ENCODE assay signal across 1 cellular context in the genomic region with DNA sequence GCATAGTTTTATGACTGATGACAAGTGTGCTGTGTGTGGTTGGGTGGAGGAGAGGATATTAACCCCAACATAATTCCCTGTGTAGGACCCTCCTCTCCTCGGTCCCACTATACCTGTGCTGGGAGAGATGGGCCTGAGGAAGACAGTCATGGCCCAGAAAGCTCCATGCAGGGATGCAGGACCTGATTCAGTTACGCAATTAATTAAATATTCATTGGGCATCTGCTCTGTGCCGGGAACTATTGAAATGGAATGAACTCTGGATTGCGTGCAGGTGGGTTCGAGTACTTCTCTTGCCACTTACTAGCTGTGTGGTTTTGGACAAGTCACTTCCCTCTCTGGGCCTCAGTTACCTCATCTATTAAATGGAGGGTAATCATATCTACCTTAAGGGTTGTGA.
TF ChIP-seq lines count a peak whose summit lies in the region.

No MANE protein-coding gene starts in this region.

TF ChIP-seq in SK-N-SH treated with all-trans-retinoic acid at 6 μM for 48 hours, 23 proteins besides CTCF, POLR2A, EP300 and RAD21:
- TF ChIP-seq, protein P1, sequence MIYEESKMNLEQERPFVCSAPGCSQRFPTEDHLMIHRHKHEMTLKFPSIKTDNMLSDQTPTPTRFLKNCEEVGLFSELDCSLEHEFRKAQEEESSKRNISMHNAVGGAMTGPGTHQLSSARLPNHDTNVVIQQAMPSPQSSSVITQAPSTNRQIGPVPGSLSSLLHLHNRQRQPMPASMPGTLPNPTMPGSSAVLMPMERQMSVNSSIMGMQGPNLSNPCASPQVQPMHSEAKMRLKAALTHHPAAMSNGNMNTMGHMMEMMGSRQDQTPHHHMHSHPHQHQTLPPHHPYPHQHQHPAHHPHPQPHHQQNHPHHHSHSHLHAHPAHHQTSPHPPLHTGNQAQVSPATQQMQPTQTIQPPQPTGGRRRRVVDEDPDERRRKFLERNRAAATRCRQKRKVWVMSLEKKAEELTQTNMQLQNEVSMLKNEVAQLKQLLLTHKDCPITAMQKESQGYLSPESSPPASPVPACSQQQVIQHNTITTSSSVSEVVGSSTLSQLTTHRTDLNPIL (CRISPR knock-in tag; IDR thresholded peaks at IDR 0.05; ENCODE audit: low read depth), result no peak
- TF ChIP-seq ZNF565 (CRISPR knock-in tag; conservative IDR thresholded peaks at IDR 0.05; ENCODE audit: low read depth), result no peak
- TF ChIP-seq, protein P2, sequence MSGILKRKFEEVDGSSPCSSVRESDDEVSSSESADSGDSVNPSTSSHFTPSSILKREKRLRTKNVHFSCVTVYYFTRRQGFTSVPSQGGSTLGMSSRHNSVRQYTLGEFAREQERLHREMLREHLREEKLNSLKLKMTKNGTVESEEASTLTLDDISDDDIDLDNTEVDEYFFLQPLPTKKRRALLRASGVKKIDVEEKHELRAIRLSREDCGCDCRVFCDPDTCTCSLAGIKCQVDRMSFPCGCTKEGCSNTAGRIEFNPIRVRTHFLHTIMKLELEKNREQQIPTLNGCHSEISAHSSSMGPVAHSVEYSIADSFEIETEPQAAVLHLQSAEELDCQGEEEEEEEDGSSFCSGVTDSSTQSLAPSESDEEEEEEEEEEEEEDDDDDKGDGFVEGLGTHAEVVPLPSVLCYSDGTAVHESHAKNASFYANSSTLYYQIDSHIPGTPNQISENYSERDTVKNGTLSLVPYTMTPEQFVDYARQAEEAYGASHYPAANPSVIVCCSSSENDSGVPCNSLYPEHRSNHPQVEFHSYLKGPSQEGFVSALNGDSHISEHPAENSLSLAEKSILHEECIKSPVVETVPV (CRISPR knock-in tag; IDR thresholded peaks at IDR 0.05), result no peak
- no peak for TF ChIP-seq PPARA (CRISPR knock-in tag; IDR thresholded peaks at IDR 0.05; ENCODE audit: borderline replicate concordance)
